ENCODE assay signal across 36 cellular contexts in genomic region chr2:115484983-115485382, GRCh38.
"Had no signal": no experiment of that assay in that cellular context is flagged by ENCODE, and none has a peak within 500 bp of the region (broad histone marks: within the 10 kb centered on the region; RNA-seq: fewer than 3 reads in every experiment).

No MANE protein-coding gene starts in this region.

- H3K9me3 ChIP-seq: adrenal gland, body of pancreas, breast epithelium had no signal

- H3K36me3 ChIP-seq: adrenal gland, brain microvascular endothelial cell, breast epithelium had no signal

- H3K4me1 ChIP-seq: body of pancreas, breast epithelium had no signal

- H3K27ac Mint-ChIP-seq: activated B cell treated with CpG ODN at 0.5 μM for 24 hours; activated CD4-positive, alpha-beta memory T cell treated with anti-CD3 and anti-CD28 coated beads for 36 hours; activated CD4-positive, alpha-beta T cell treated with anti-CD3 and anti-CD28 coated beads, Interleukin-2, amount 10 ng/mL, durations not matched to agents 24 days and 14 days; activated CD8-positive, alpha-beta T cell treated with anti-CD3 and anti-CD28 coated beads for 36 hours; activated naive CD4-positive, alpha-beta T cell treated with anti-CD3 and anti-CD28 coated beads for 36 hours; activated naive CD4-positive, alpha-beta T cell treated with anti-CD3 and anti-CD28 coated beads, Interleukin-2, amount 50 U/mL, for 72 hours; activated naive CD8-positive, alpha-beta T cell treated with anti-CD3 and anti-CD28 coated beads for 36 hours; activated T-cell treated with anti-CD3 and anti-CD28 coated beads, Interleukin-2, amount 50 U/mL, for 72 hours; activated T-helper 1 cell treated with anti-CD3 and anti-CD28 coated beads, Interleukin-12 subunit alpha, Interleukin-12 subunit beta, Interleukin-2, Interleukin-4 antibody, amounts not matched to agents 30 ng/mL and 10 ng/mL and 1 ng/mL, durations not matched to agents 14 hours and 24 hours and 36 hours; activated T-helper 17 cell treated with anti-CD3 and anti-CD28 coated beads, Interleukin-2, amount 50 U/mL, for 72 hours; T-helper 1 cell treated with Interleukin-12 subunit alpha and Interleukin-12 subunit beta and Interleukin-4 antibody, amounts not matched to agents 30 μg/mL and 1 μg/mL, for 36 hours; T-helper 2 cell treated with Interferon-gamma antibody and Interleukin-4, amounts not matched to agents 5 μg/mL and 100 μg/mL, for 36 hours had no signal

- ATAC-seq: activated CD8-positive, alpha-beta T cell treated with anti-CD3 and anti-CD28 coated beads for 36 hours; activated naive CD4-positive, alpha-beta T cell treated with anti-CD3 and anti-CD28 coated beads, Interleukin-2, amount 50 U/mL, for 72 hours; activated T-cell treated with anti-CD3 and anti-CD28 coated beads, Interleukin-2, amount 50 U/mL, for 4 hours; activated T-cell treated with anti-CD3 and anti-CD28 coated beads, Interleukin-2, amount 50 U/mL, for 72 hours; activated T-helper 17 cell treated with anti-CD3 and anti-CD28 coated beads, Interleukin-2, amount 50 U/mL, for 72 hours; body of pancreas had no signal

- DNase-seq: activated B cell treated with CpG ODN at 0.5 μM for 24 hours; activated CD4-positive, alpha-beta memory T cell treated with anti-CD3 and anti-CD28 coated beads for 36 hours; activated CD4-positive, alpha-beta T cell treated with anti-CD3 and anti-CD28 coated beads for 4 hours; activated CD4-positive, alpha-beta T cell treated with anti-CD3 and anti-CD28 coated beads, Interleukin-2, amount 10 ng/mL, durations not matched to agents 24 days and 14 days; activated CD4-positive, alpha-beta T cell treated with anti-CD3 and anti-CD28 coated beads, Interleukin-2, amount 50 U/mL, for 1 hour; activated CD4-positive, alpha-beta T cell treated with anti-CD3 and anti-CD28 coated beads, Interleukin-2, amount 50 U/mL, for 4 hours; activated CD4-positive, CD25-positive, alpha-beta regulatory T cell treated with anti-CD3 and anti-CD28 coated beads, Interleukin-2, amount 50 U/mL, for 72 hours; activated CD8-positive, alpha-beta memory T cell treated with anti-CD3 and anti-CD28 coated beads, Interleukin-2, amount 50 U/mL, for 4 hours; activated CD8-positive, alpha-beta T cell treated with anti-CD3 and anti-CD28 coated beads for 36 hours; activated effector memory CD4-positive, alpha-beta T cell treated with anti-CD3 and anti-CD28 coated beads, Interleukin-2, amount 50 U/mL, for 16 hours; activated gamma-delta T cell treated with Interleukin-2 at 50 U/mL for 16 hours; activated naive CD4-positive, alpha-beta T cell; activated naive CD4-positive, alpha-beta T cell treated with anti-CD3 and anti-CD28 coated beads for 36 hours; activated naive CD4-positive, alpha-beta T cell treated with anti-CD3 and anti-CD28 coated beads, Interleukin-2, amount 50 U/mL, for 16 hours; activated naive CD8-positive, alpha-beta T cell treated with anti-CD3 and anti-CD28 coated beads for 36 hours; activated T-cell treated with anti-CD3 and anti-CD28 coated beads for 4 hours; activated T-cell treated with anti-CD3 and anti-CD28 coated beads, Interleukin-2, amount 50 U/mL, for 1 hour; activated T-cell treated with anti-CD3 and anti-CD28 coated beads, Interleukin-2, amount 50 U/mL, for 4 hours; activated T-cell treated with anti-CD3 and anti-CD28 coated beads, Interleukin-2, amount 50 U/mL, for 72 hours; adrenal gland; amniotic stem cell; aorta; body of pancreas; brain microvascular endothelial cell; central memory CD4-positive, alpha-beta T cell; T-helper 2 cell; T-helper 9 cell had no signal

- H3K4me3 Mint-ChIP-seq: activated B cell treated with CpG ODN at 0.5 μM for 24 hours; activated CD4-positive, alpha-beta memory T cell treated with anti-CD3 and anti-CD28 coated beads for 36 hours; activated CD4-positive, alpha-beta T cell treated with anti-CD3 and anti-CD28 coated beads, Interleukin-2, amount 10 ng/mL, durations not matched to agents 24 days and 14 days; activated CD8-positive, alpha-beta T cell treated with anti-CD3 and anti-CD28 coated beads for 36 hours; activated naive CD4-positive, alpha-beta T cell treated with anti-CD3 and anti-CD28 coated beads for 36 hours; activated naive CD8-positive, alpha-beta T cell treated with anti-CD3 and anti-CD28 coated beads for 36 hours; activated T-cell treated with anti-CD3 and anti-CD28 coated beads, Interleukin-2, amount 50 U/mL, for 4 hours; activated T-cell treated with anti-CD3 and anti-CD28 coated beads, Interleukin-2, amount 50 U/mL, for 72 hours; activated T-helper 1 cell treated with anti-CD3 and anti-CD28 coated beads, Interleukin-12 subunit alpha, Interleukin-12 subunit beta, Interleukin-2, Interleukin-4 antibody, amounts not matched to agents 30 ng/mL and 10 ng/mL and 1 ng/mL, durations not matched to agents 14 hours and 24 hours and 36 hours; activated T-helper 17 cell treated with anti-CD3 and anti-CD28 coated beads, Interleukin-2, amount 50 U/mL, for 72 hours; T-helper 1 cell treated with Interleukin-12 subunit alpha and Interleukin-12 subunit beta and Interleukin-4 antibody, amounts not matched to agents 30 μg/mL and 1 μg/mL, for 36 hours; T-helper 2 cell treated with Interferon-gamma antibody and Interleukin-4, amounts not matched to agents 5 μg/mL and 100 μg/mL, for 36 hours had no signal

- H3K4me1 Mint-ChIP-seq: activated B cell treated with CpG ODN at 0.5 μM for 24 hours; activated CD4-positive, alpha-beta T cell treated with anti-CD3 and anti-CD28 coated beads, Interleukin-2, amount 10 ng/mL, durations not matched to agents 24 days and 14 days; activated naive CD8-positive, alpha-beta T cell treated with anti-CD3 and anti-CD28 coated beads for 36 hours; activated T-helper 17 cell treated with anti-CD3 and anti-CD28 coated beads, Interleukin-2, amount 50 U/mL, for 72 hours had no signal

- H3K27me3 Mint-ChIP-seq: activated B cell treated with CpG ODN at 0.5 μM for 24 hours; activated CD4-positive, alpha-beta memory T cell treated with anti-CD3 and anti-CD28 coated beads for 36 hours; activated CD4-positive, alpha-beta T cell treated with anti-CD3 and anti-CD28 coated beads, Interleukin-2, amount 10 ng/mL, durations not matched to agents 24 days and 14 days; activated CD8-positive, alpha-beta T cell treated with anti-CD3 and anti-CD28 coated beads for 36 hours; activated naive CD8-positive, alpha-beta T cell treated with anti-CD3 and anti-CD28 coated beads for 36 hours; activated T-helper 17 cell treated with anti-CD3 and anti-CD28 coated beads, Interleukin-2, amount 50 U/mL, for 72 hours had no signal

- H3K27me3 ChIP-seq: adrenal gland, body of pancreas, brain microvascular endothelial cell, breast epithelium had no signal

- H3K4me3 ChIP-seq: adrenal gland, body of pancreas, breast epithelium had no signal

- H3K27ac ChIP-seq: adrenal gland, body of pancreas, brain microvascular endothelial cell, breast epithelium, VCaP had no signal

- FAIRE-seq: astrocyte, TTC549 had no signal

- H3K36me3 Mint-ChIP-seq: activated CD4-positive, alpha-beta memory T cell treated with anti-CD3 and anti-CD28 coated beads for 36 hours; activated naive CD4-positive, alpha-beta T cell treated with anti-CD3 and anti-CD28 coated beads, Interleukin-2, amount 50 U/mL, for 72 hours; activated naive CD8-positive, alpha-beta T cell treated with anti-CD3 and anti-CD28 coated beads for 36 hours had no signal

- H3K9me3 Mint-ChIP-seq: activated B cell treated with CpG ODN at 0.5 μM for 24 hours had no signal
